ENCODE assay signal across 12 cellular contexts in the genomic region with DNA sequence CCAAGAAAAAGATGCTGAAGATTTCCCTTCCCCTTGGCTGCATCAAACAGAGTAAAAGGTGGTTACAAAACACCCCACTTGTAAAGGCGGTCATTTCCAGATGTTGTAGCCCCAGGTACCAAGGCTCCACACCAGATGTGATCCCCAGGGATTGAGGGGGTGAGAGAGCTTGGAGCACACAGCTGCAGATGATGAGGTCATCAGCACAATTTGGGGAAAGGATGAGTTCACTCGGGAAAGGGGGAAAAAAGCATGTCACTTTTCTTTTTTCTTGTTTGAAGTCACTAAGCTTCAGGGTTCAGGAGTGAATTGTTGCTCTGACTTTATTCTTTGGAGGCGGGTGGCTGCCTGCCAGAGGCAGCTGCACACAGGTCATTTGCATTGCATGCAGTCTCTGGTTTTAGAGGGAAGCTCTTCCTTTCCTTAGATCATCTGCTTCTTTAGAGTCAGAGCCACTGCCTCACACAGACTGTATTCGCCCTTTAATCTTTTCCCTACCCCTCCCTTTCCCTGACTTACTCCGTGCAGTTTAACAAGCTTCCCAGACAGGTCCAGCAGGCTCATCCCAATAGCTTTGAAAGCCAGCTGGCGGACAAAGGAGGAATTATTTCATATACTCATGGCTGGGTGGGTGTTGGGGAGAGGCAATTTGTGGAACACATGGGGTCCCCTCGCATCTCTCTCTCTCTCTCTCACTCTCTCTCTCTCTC.
DNase-seq lines count a peak whose midpoint lies in the region; ATAC-seq and TF ChIP-seq lines count a peak whose summit lies in the region.
"Had no signal": no experiment of that assay in that cellular context is flagged by ENCODE, and none has a peak within 500 bp of the region (broad histone marks: within the 10 kb centered on the region; RNA-seq: fewer than 3 reads in every experiment).

No MANE protein-coding gene starts in this region.

- H3K36me3 ChIP-seq in thyroid gland = no peaks in the 10 kb centered on the region

- 63 to 68% methylated on average over 7 of the region's 7 CpGs for WGBS in thyroid gland, 2 donors

- DNase-seq in ELF-1 (ENCODE audit: low read depth, low spot score) (peak; percentile 80), midbrain (lab: John Stamatoyannopoulos, UW) (peak; percentile 5), epidermal melanocyte (ENCODE audit: insufficient read length, low spot score) (no peak), cardiac septum (ENCODE audit: low spot score) (no peak), thyroid gland (no peak)
- DNase-seq: activated T-cell treated with anti-CD3 and anti-CD28 coated beads, Interleukin-2, amount 50 U/mL, for 1 hour; CD8-positive, alpha-beta T cell; hippocampal formation had no signal

- H3K4me3 ChIP-seq in thyroid gland (replicated peaks in 1 of 3) = no peak overlapping the region

- peak; percentile 80 for ATAC-seq in HG02798 (IDR thresholded peaks at IDR 0.05; ENCODE audit: poor library complexity, unreplicated experiment)
- no peak for ATAC-seq in GM21786 (IDR thresholded peaks at IDR 0.05; ENCODE audit: unreplicated experiment)
- ATAC-seq: CD8-positive, alpha-beta T cell had no signal

- no peaks in the 10 kb centered on the region for H3K9me3 ChIP-seq in thyroid gland

- peaks cover 4 to 7% of the 10 kb centered on the region in 2 donors for H3K4me1 ChIP-seq in thyroid gland

- peak overlapping the region in 4 of 5 experiments; percentile 71 to 93 (median 86) for H3K27ac Mint-ChIP-seq in brain
- H3K27ac Mint-ChIP-seq: CD8-positive, alpha-beta T cell; T-helper 2 cell treated with Interferon-gamma antibody and Interleukin-4, amounts not matched to agents 5 μg/mL and 100 μg/mL, for 36 hours had no signal

- peak overlapping the region in 4 of 5 experiments; percentile 29 to 37 (median 36) for H3K4me3 Mint-ChIP-seq in brain
- H3K4me3 Mint-ChIP-seq: CD8-positive, alpha-beta T cell; T-helper 2 cell treated with Interferon-gamma antibody and Interleukin-4, amounts not matched to agents 5 μg/mL and 100 μg/mL, for 36 hours had no signal

- no peak overlapping the region for H3K27ac ChIP-seq in thyroid gland

- H3K36me3 Mint-ChIP-seq in brain = no peaks in the 10 kb centered on the region
- H3K36me3 Mint-ChIP-seq: CD8-positive, alpha-beta T cell had no signal

- intact Hi-C loops in cardiac septum (cut with DNase I) (no loop called here), thyroid gland (cut with DNase I) (no loop called here)

- H3K27me3 Mint-ChIP-seq in brain = no peaks in the 10 kb centered on the region

- TF ChIP-seq CTCF in brain (conservative IDR thresholded peaks at IDR 0.05) (no peak), thyroid gland (IDR thresholded peaks at IDR 0.05) (no peak)

- no peak for TF ChIP-seq POLR2A in thyroid gland (IDR thresholded peaks at IDR 0.05)

- no peaks in the 10 kb centered on the region for H3K27me3 ChIP-seq in thyroid gland

- H3K9me3 Mint-ChIP-seq in brain = peaks cover 2 to 42% (median 22%) of the 10 kb centered on the region in 5 experiments

- H3K4me1 Mint-ChIP-seq in brain = peaks cover 53% of the 10 kb centered on the region

Comparison
In these comparisons a context has a peak if more than half of its experiments do, and no peak if none do; other contexts are left out.
1. DNase-seq: peak in ELF-1 (single experiment) and midbrain (single experiment); none in epidermal melanocyte (single experiment), cardiac septum (single experiment) and thyroid gland (0 of 2).